In genomic region chr1:36157115-36157903, GRCh38 we compare ENCODE assay signal across 8 cellular contexts. TPM values are rescaled to one million over a fixed set of nuclear protein-coding genes. Genes with fewer than 3 reads are reported as not detected.
DNase-seq lines count a peak whose midpoint lies in the region; FAIRE-seq and TF ChIP-seq lines count a peak whose summit lies in the region.

No MANE protein-coding gene starts in this region.

- H3K27me3 ChIP-seq in astrocyte (ENCODE audit: insufficient read depth, low read length) (no peaks in the 10 kb centered on the region), suprapubic skin (no peaks in the 10 kb centered on the region)

- 5% methylated on average over 9 of the region's 9 CpGs for WGBS in suprapubic skin

- peak overlapping the region; percentile 90 for H3K9ac ChIP-seq in astrocyte (ENCODE audit: low read length)

- H3K9me3 ChIP-seq in astrocyte (ENCODE audit: insufficient read depth, low read depth, low read length) (no peaks in the 10 kb centered on the region), suprapubic skin (no peaks in the 10 kb centered on the region)

- TF ChIP-seq POLR2A in suprapubic skin (IDR thresholded peaks at IDR 0.05) = no peak

- H3K36me3 ChIP-seq in astrocyte (ENCODE audit: insufficient read depth, low read length) = peaks cover 15% of the 10 kb centered on the region
- no peaks in the 10 kb centered on the region for H3K36me3 ChIP-seq in suprapubic skin

- peak overlapping the region; percentile 95 for H3K4me3 Mint-ChIP-seq in astrocyte (ENCODE audit: unreplicated experiment)

- H3K4me3 ChIP-seq in astrocyte (ENCODE audit: insufficient read depth, low read depth, low read length) (peak overlapping the region; percentile 91), suprapubic skin (peak overlapping the region; percentile 77)

- peaks cover 4% of the 10 kb centered on the region for H3K9me3 Mint-ChIP-seq in astrocyte (ENCODE audit: unreplicated experiment)

- H3K36me3 Mint-ChIP-seq in astrocyte (ENCODE audit: low read depth, unreplicated experiment) = peaks cover 9% of the 10 kb centered on the region

- peak; percentile 43 for DNase-seq in AG20443 (ENCODE audit: low spot score)
- peak; percentile 21 to 29 for DNase-seq in Kasumi-1 (lab: John Stamatoyannopoulos, UW)
- no peak for DNase-seq in astrocyte (ENCODE audit: low read depth)
- DNase-seq in left kidney (ENCODE audit: low read depth, low spot score) = peak; percentile 70
- DNase-seq in suprapubic skin (ENCODE audit: low spot score in 2 of 2) = no peak
- no peak for DNase-seq in inferior parietal cortex (ENCODE audit: extremely low spot score)
- DNase-seq in germinal center (ENCODE audit: low spot score) = no peak
- no peak for DNase-seq in foreskin melanocyte

- H3K4me1 Mint-ChIP-seq in astrocyte (ENCODE audit: low read depth, unreplicated experiment) = peaks cover 44% of the 10 kb centered on the region

- no peak overlapping the region for H2AFZ ChIP-seq in astrocyte (ENCODE audit: low read depth, low read length)

- H3K4me1 ChIP-seq in astrocyte (ENCODE audit: insufficient read depth, low read length) (peaks cover 51% of the 10 kb centered on the region), suprapubic skin (peaks cover 71% of the 10 kb centered on the region)

- peak overlapping the region; percentile 97 for H3K4me2 ChIP-seq in astrocyte (ENCODE audit: low read length)

- H3K27ac Mint-ChIP-seq in astrocyte (ENCODE audit: unreplicated experiment) = peak overlapping the region; percentile 82

- H3K27me3 Mint-ChIP-seq in astrocyte (ENCODE audit: low read depth, unreplicated experiment) = no peaks in the 10 kb centered on the region

- no peak for FAIRE-seq in astrocyte (lab: Jason Lieb, UNC)

- TF ChIP-seq CTCF in astrocyte (IDR thresholded peaks at IDR 0.05; ENCODE audit: insufficient read depth, low read depth, low read length) = no peak
- no peak for TF ChIP-seq CTCF in suprapubic skin (IDR thresholded peaks at IDR 0.05)

- TF ChIP-seq EP300 in suprapubic skin (IDR thresholded peaks at IDR 0.05) = no peak

- peaks cover 56% of the 10 kb centered on the region for H4K20me1 ChIP-seq in astrocyte (ENCODE audit: insufficient read depth, low read length)

- H3K27ac ChIP-seq in astrocyte (ENCODE audit: low read depth, low read length) (peak overlapping the region; percentile 94), suprapubic skin (peak overlapping the region; percentile 95)

- peaks cover 72% of the 10 kb centered on the region for H3K79me2 ChIP-seq in astrocyte (ENCODE audit: insufficient read depth, low read length)

RNA-seq across cellular contexts. Expression of gene MAP7D1, which starts 1.3 kb away (rescaled TPM):
- total RNA-seq in astrocyte = 259 and 271 TPM in 2 replicates
- 100 to 1,000 TPM in 1 of 4 donors, 10 to 100 TPM in 3; 80.0 to 119 (median 94.6) TPM for total RNA-seq in suprapubic skin

RNA-seq across cellular contexts. Expression of gene TRAPPC3, which starts 8.0 kb away (rescaled TPM):
- 87.1 and 87.6 TPM in 2 replicates for total RNA-seq in astrocyte
- 100 to 1,000 TPM in 2 of 4 donors, 10 to 100 TPM in 2; 68.7 to 111 (median 97.5) TPM for total RNA-seq in suprapubic skin

RNA-seq across cellular contexts. Expression of gene COL8A2, which starts 32.3 kb away (rescaled TPM):
- total RNA-seq in astrocyte (3.4 and 10.8 TPM in 2 replicates), suprapubic skin (1 to 10 TPM; 4.9 to 5.6 (median 5.2) TPM)

Comparison
In these comparisons a context has a peak if more than half of its experiments do, and no peak if none do; other contexts are left out.
1. DNase-seq: peak in AG20443 (single experiment), Kasumi-1 (2 of 2) and left kidney (single experiment); none in astrocyte (single experiment), suprapubic skin (0 of 2), inferior parietal cortex (single experiment), germinal center (single experiment) and foreskin melanocyte (single experiment).